28 cellular contexts compared by ENCODE assay signal in genomic region chr1:195462152-195462551, GRCh38.
"Had no signal": no experiment of that assay in that cellular context is flagged by ENCODE, and none has a peak within 500 bp of the region (broad histone marks: within the 10 kb centered on the region; RNA-seq: fewer than 3 reads in every experiment).

No MANE protein-coding gene starts in this region.

- H3K27me3 ChIP-seq: neural progenitor cell, right lobe of liver, sigmoid colon, stomach, thyroid gland, tibial nerve, upper lobe of left lung, vagina had no signal

- H3K9ac ChIP-seq: neural progenitor cell, parathyroid adenoma had no signal

- H3K36me3 Mint-ChIP-seq: natural killer cell; neural progenitor cell; stimulated activated memory B cell treated with anti-CD40 and anti-IgM and Interleukin-4, amounts not matched to agents 10 μg/mL and 1 μg/mL and 100 μg/mL, for 72 hours had no signal

- H3K4me2 ChIP-seq: neural progenitor cell had no signal

- H3K27me3 Mint-ChIP-seq: progenitor cell of endocrine pancreas; stimulated activated memory B cell treated with anti-CD40 and anti-IgM and Interleukin-4, amounts not matched to agents 10 μg/mL and 1 μg/mL and 100 μg/mL, for 72 hours; stimulated activated naive CD8-positive, alpha-beta T cell treated with anti-CD3 and anti-CD28 coated beads, Interleukin-15, Interleukin-2, amounts not matched to agents 100 ng/mL and 50 ng/mL, for 24 hours had no signal

- H3K36me3 ChIP-seq: neural progenitor cell, ovary, right lobe of liver, sigmoid colon, stomach, thoracic aorta, thyroid gland, tibial nerve, upper lobe of left lung, vagina had no signal

- H3K27ac ChIP-seq: neural progenitor cell, ovary, parathyroid adenoma, psoas muscle, right lobe of liver, sigmoid colon, stomach, thoracic aorta, thyroid gland, tibial nerve, upper lobe of left lung, vagina had no signal

- H3K27ac Mint-ChIP-seq: natural killer cell; nephron; neural progenitor cell; progenitor cell of endocrine pancreas; stimulated activated memory B cell treated with anti-CD40 and anti-IgM and Interleukin-4, amounts not matched to agents 10 μg/mL and 1 μg/mL and 100 μg/mL, for 72 hours; stimulated activated naive CD8-positive, alpha-beta T cell treated with anti-CD3 and anti-CD28 coated beads, Interleukin-15, Interleukin-2, amounts not matched to agents 100 ng/mL and 50 ng/mL, for 24 hours had no signal

- H3K4me3 ChIP-seq: neural progenitor cell, ovary, psoas muscle, right lobe of liver, sigmoid colon, stomach, thoracic aorta, thyroid gland, tibial nerve, upper lobe of left lung, vagina had no signal

- H3K4me1 ChIP-seq: neural progenitor cell, parathyroid adenoma, psoas muscle, right lobe of liver, sigmoid colon, stomach, thyroid gland, tibial nerve, upper lobe of left lung, vagina had no signal

- DNase-seq: natural killer cell; occipital lobe; ovary; posterior cingulate gyrus; psoas muscle; right cardiac atrium; right lobe of liver; sigmoid colon; small intestine; stimulated activated CD4-positive, alpha-beta T cell treated with anti-CD3 and anti-CD28 coated beads, Interleukin-15, amount 100 ng/mL, for 24 hours; stimulated activated CD4-positive, alpha-beta T cell treated with anti-CD3 and anti-CD28 coated beads, Interleukin-2, amount 100 ng/mL, for 24 hours; stimulated activated CD4-positive, alpha-beta T cell treated with anti-CD3 and anti-CD28 coated beads, Interleukin-4, amount 100 ng/mL, for 1 hour; stimulated activated CD4-positive, alpha-beta T cell treated with anti-CD3 and anti-CD28 coated beads, Interleukin-4, amount 100 ng/mL, for 4 hours; stimulated activated CD8-positive, alpha-beta memory T cell treated with anti-CD3 and anti-CD28 coated beads, Interleukin-4, amount 100 ng/mL, for 48 hours; stimulated activated naive CD4-positive, alpha-beta T cell treated with Interleukin-2 at 50 U/mL for 16 hours; stomach; thyroid gland; upper lobe of left lung had no signal

- H3K9me3 ChIP-seq: ovary, psoas muscle, right lobe of liver, sigmoid colon, stomach, thoracic aorta, thyroid gland, tibial nerve, upper lobe of left lung, vagina had no signal

- ATAC-seq: natural killer cell; psoas muscle; right cardiac atrium; right lobe of liver; stimulated activated memory B cell treated with anti-CD40 and anti-IgM and Interleukin-4, amounts not matched to agents 10 μg/mL and 1 μg/mL and 100 μg/mL, for 72 hours had no signal

- H3K4me1 Mint-ChIP-seq: natural killer cell; nephron; neural progenitor cell; stimulated activated memory B cell treated with anti-CD40 and anti-IgM and Interleukin-4, amounts not matched to agents 10 μg/mL and 1 μg/mL and 100 μg/mL, for 72 hours had no signal

- H3K4me3 Mint-ChIP-seq: natural killer cell; nephron; neural progenitor cell; stimulated activated memory B cell treated with anti-CD40 and anti-IgM and Interleukin-4, amounts not matched to agents 10 μg/mL and 1 μg/mL and 100 μg/mL, for 72 hours; stimulated activated naive CD8-positive, alpha-beta T cell treated with anti-CD3 and anti-CD28 coated beads, Interleukin-15, Interleukin-2, amounts not matched to agents 100 ng/mL and 50 ng/mL, for 24 hours had no signal

- FAIRE-seq: small intestine, urothelium cell line had no signal

- H2AFZ ChIP-seq: neural progenitor cell, parathyroid adenoma had no signal
